ENCODE assay signal across 8 cellular contexts in genomic region chr22:39152511-39153219, GRCh38. TPM values are rescaled to one million over a fixed set of nuclear protein-coding genes. Genes with fewer than 3 reads are reported as not detected.
DNase-seq lines count a peak whose midpoint lies in the region; ATAC-seq, FAIRE-seq and TF ChIP-seq lines count a peak whose summit lies in the region.

Gene CBX7 (minus strand): TSS chr22:39152680. CDS start chr22:39152444, 236 bp downstream.

- peak within 1 kb of the TSS; percentile 33; the same call in 1 of the 2 replicates for H3K9ac ChIP-seq in HUES48 (ENCODE audit: low read depth, low read length)
- peak within 1 kb of the TSS; percentile 32 for H3K9ac ChIP-seq in fibroblast of lung (ENCODE audit: insufficient read depth, low read length)

- peak within 1 kb of the TSS; percentile 74 for H3K27ac Mint-ChIP-seq in activated T-helper 1 cell treated with anti-CD3 and anti-CD28 coated beads, Interleukin-12 subunit alpha, Interleukin-12 subunit beta, Interleukin-2, Interleukin-4 antibody, amounts not matched to agents 30 ng/mL and 10 ng/mL and 1 ng/mL, durations not matched to agents 14 hours and 24 hours and 36 hours
- H3K27ac Mint-ChIP-seq in naive thymus-derived CD8-positive, alpha-beta T cell, result peak within 1 kb of the TSS; percentile 90 to 98 (median 92)

- H3K4me1 ChIP-seq in HUES48 (ENCODE audit: control insufficient read depth, insufficient read depth, low read length) (peaks cover 16% of the 10 kb centered on the region; the same call in 1 of the 2 replicates), fibroblast of lung (ENCODE audit: control insufficient read depth, extremely low read depth, insufficient read depth, low read length) (no peaks in the 10 kb centered on the region)

- peak within 1 kb of the TSS; percentile 73 for H3K4me3 ChIP-seq in HUES48 (ENCODE audit: low read depth, low read length)
- H3K4me3 ChIP-seq in fibroblast of lung (replicated peaks in 1 of 4; ENCODE audit: control extremely low read depth in 1 of 4, insufficient read depth in 1 of 4, low read depth in 3 of 4, low read length in 4 of 4), result peak within 1 kb of the TSS; percentile 54 to 75 (median 57)

- peak; percentile 100 for DNase-seq in D341Med (ENCODE audit: low spot score)
- DNase-seq in RCC 7860 (ENCODE audit: low spot score), result peak; percentile 60
- peak; percentile 93 for DNase-seq in activated T-helper 1 cell treated with anti-CD3 and anti-CD28 coated beads, Interleukin-12 subunit alpha, Interleukin-12 subunit beta, Interleukin-2, Interleukin-4 antibody, amounts not matched to agents 30 ng/mL and 10 ng/mL and 1 ng/mL, durations not matched to agents 14 hours and 24 hours and 36 hours (ENCODE audit: low spot score)
- peak; percentile 76 to 81 for DNase-seq in fibroblast of lung (ENCODE audit: low read depth in 2 of 2)
- peak; percentile 87 to 96 (median 94) for DNase-seq in naive thymus-derived CD8-positive, alpha-beta T cell
- peak; percentile 87 for DNase-seq in stimulated activated naive CD4-positive, alpha-beta T cell treated with Interleukin-2 at 50 U/mL for 16 hours (lab: John Stamatoyannopoulos, UW)

- peaks cover 23% of the 10 kb centered on the region for H3K27me3 Mint-ChIP-seq in activated T-helper 1 cell treated with anti-CD3 and anti-CD28 coated beads, Interleukin-12 subunit alpha, Interleukin-12 subunit beta, Interleukin-2, Interleukin-4 antibody, amounts not matched to agents 30 ng/mL and 10 ng/mL and 1 ng/mL, durations not matched to agents 14 hours and 24 hours and 36 hours (ENCODE audit: insufficient read depth)
- H3K27me3 Mint-ChIP-seq in naive thymus-derived CD8-positive, alpha-beta T cell, result peaks cover 0 to 4% (median 2%) of the 10 kb centered on the region in 5 donors

- H3K27me3 ChIP-seq in HUES48 (ENCODE audit: control insufficient read depth, insufficient read depth, low read length) (peaks cover 22% of the 10 kb centered on the region), fibroblast of lung (ENCODE audit: control insufficient read depth, insufficient read depth, low read length) (peaks cover 18% of the 10 kb centered on the region)

- intact Hi-C loops in activated T-helper 1 cell treated with anti-CD3 and anti-CD28 coated beads, Interleukin-12 subunit alpha, Interleukin-12 subunit beta, Interleukin-2, Interleukin-4 antibody, amounts not matched to agents 30 ng/mL and 10 ng/mL and 1 ng/mL, durations not matched to agents 14 hours and 24 hours and 36 hours (cut with micrococcal nuclease), result loop anchor here (1.0 to 2.0 kb wide), 3 partner anchors 8 to 164 kb away; partner anchors contain the start of gene APOBEC3C

- H3K27ac ChIP-seq in HUES48 (ENCODE audit: low read depth, low read length) (no peak within 1 kb of the TSS), fibroblast of lung (ENCODE audit: insufficient read depth, low read length) (no peak within 1 kb of the TSS)

- no peaks in the 10 kb centered on the region for H3K79me2 ChIP-seq in fibroblast of lung (ENCODE audit: control insufficient read depth, insufficient read depth, low read length)

- no peaks in the 10 kb centered on the region for H3K9me3 Mint-ChIP-seq in activated T-helper 1 cell treated with anti-CD3 and anti-CD28 coated beads, Interleukin-12 subunit alpha, Interleukin-12 subunit beta, Interleukin-2, Interleukin-4 antibody, amounts not matched to agents 30 ng/mL and 10 ng/mL and 1 ng/mL, durations not matched to agents 14 hours and 24 hours and 36 hours
- no peaks in the 10 kb centered on the region for H3K9me3 Mint-ChIP-seq in naive thymus-derived CD8-positive, alpha-beta T cell

- peak within 1 kb of the TSS; percentile 79 for H3K4me2 ChIP-seq in fibroblast of lung (ENCODE audit: extremely low read depth, insufficient read depth, low read length)

- no peaks in the 10 kb centered on the region for H3K36me3 ChIP-seq in HUES48 (ENCODE audit: control insufficient read depth, insufficient read depth, low read length)
- no peaks in the 10 kb centered on the region for H3K36me3 ChIP-seq in fibroblast of lung (ENCODE audit: control insufficient read depth, insufficient read depth, low read length)

- H3K4me1 Mint-ChIP-seq in activated T-helper 1 cell treated with anti-CD3 and anti-CD28 coated beads, Interleukin-12 subunit alpha, Interleukin-12 subunit beta, Interleukin-2, Interleukin-4 antibody, amounts not matched to agents 30 ng/mL and 10 ng/mL and 1 ng/mL, durations not matched to agents 14 hours and 24 hours and 36 hours (ENCODE audit: low read depth), result peaks cover 32% of the 10 kb centered on the region
- peaks cover 23 to 43% (median 39%) of the 10 kb centered on the region in 4 donors for H3K4me1 Mint-ChIP-seq in naive thymus-derived CD8-positive, alpha-beta T cell

- no peak for TF ChIP-seq CTCF in fibroblast of lung (conservative IDR thresholded peaks at IDR 0.05 in 1 of 2, IDR thresholded peaks at IDR 0.05 in 1 of 2; ENCODE audit: low read depth in 1 of 2, low read length in 2 of 2)

- H4K20me1 ChIP-seq in fibroblast of lung (ENCODE audit: control insufficient read depth, extremely low read depth, insufficient read depth, low read length), result no peaks in the 10 kb centered on the region

- FAIRE-seq in RCC 7860 (lab: Jason Lieb, UNC), result no peak

- POLR2A ChIA-PET in naive thymus-derived CD8-positive, alpha-beta T cell (lab: Charles Lee), result interaction anchor here (0.6 to 8.1 kb wide), 18 partner anchors 9 to 891 kb away, joined by 3 to 146 read pairs (median 5); partner anchors contain the start of genes ATF4, CBX6, PDGFB and RPL3

- H3K4me3 Mint-ChIP-seq in activated T-helper 1 cell treated with anti-CD3 and anti-CD28 coated beads, Interleukin-12 subunit alpha, Interleukin-12 subunit beta, Interleukin-2, Interleukin-4 antibody, amounts not matched to agents 30 ng/mL and 10 ng/mL and 1 ng/mL, durations not matched to agents 14 hours and 24 hours and 36 hours, result peak within 1 kb of the TSS; percentile 89
- H3K4me3 Mint-ChIP-seq in naive thymus-derived CD8-positive, alpha-beta T cell, result peak within 1 kb of the TSS; percentile 85 to 97 (median 90)

- ATAC-seq in GM21390 (IDR thresholded peaks at IDR 0.05; ENCODE audit: unreplicated experiment), result peak; percentile 61
- peak; percentile 84 to 89 for ATAC-seq in naive thymus-derived CD8-positive, alpha-beta T cell

- peaks cover 4% of the 10 kb centered on the region for H3K36me3 Mint-ChIP-seq in activated T-helper 1 cell treated with anti-CD3 and anti-CD28 coated beads, Interleukin-12 subunit alpha, Interleukin-12 subunit beta, Interleukin-2, Interleukin-4 antibody, amounts not matched to agents 30 ng/mL and 10 ng/mL and 1 ng/mL, durations not matched to agents 14 hours and 24 hours and 36 hours (ENCODE audit: low read depth)
- peaks cover 0 to 4% (median 0%) of the 10 kb centered on the region in 3 donors for H3K36me3 Mint-ChIP-seq in naive thymus-derived CD8-positive, alpha-beta T cell

- H2AFZ ChIP-seq in fibroblast of lung (ENCODE audit: low read length), result peak within 1 kb of the TSS; percentile 70

- H3K9me3 ChIP-seq in HUES48 (ENCODE audit: control insufficient read depth, insufficient read depth, low read length) (no peaks in the 10 kb centered on the region), fibroblast of lung (ENCODE audit: control insufficient read depth, insufficient read depth, low read depth, low read length) (no peaks in the 10 kb centered on the region)

RNA-seq across cellular contexts. Expression of gene CBX7, which starts in this region (rescaled TPM):
- 12.7 and 13.8 TPM in 2 replicates for total RNA-seq in activated T-helper 1 cell treated with anti-CD3 and anti-CD28 coated beads, Interleukin-12 subunit alpha, Interleukin-12 subunit beta, Interleukin-2, Interleukin-4 antibody, amounts not matched to agents 30 ng/mL and 10 ng/mL and 1 ng/mL, durations not matched to agents 14 hours and 24 hours and 36 hours
- 8.7 and 14.7 TPM in 2 replicates for total RNA-seq in fibroblast of lung
- 2.8 TPM in 2 replicates for polyA plus RNA-seq in fibroblast of lung
- 4.1 TPM in 2 replicates for polyA plus RNA-seq in fibroblast of lung (2012)
- 5.1 and 7.6 TPM in 2 replicates for polyA minus RNA-seq in fibroblast of lung (ENCODE audit: low replicate concordance)
- total RNA-seq in naive thymus-derived CD8-positive, alpha-beta T cell, result 100 to 1,000 TPM; 131 to 133 TPM
- 10 to 100 TPM; 19.1 to 23.1 (median 19.5) TPM for polyA plus RNA-seq in naive thymus-derived CD8-positive, alpha-beta T cell
